Comparison of ENCODE assay signal across 8 cellular contexts in genomic region chr13:33286143-33286542, GRCh38. TPM values are rescaled to one million over a fixed set of nuclear protein-coding genes. Genes with fewer than 3 reads are reported as not detected.
A peak's percentile ranks its signal among the peaks of the same experiment; 100 is the strongest.
DNase-seq lines count a peak whose midpoint lies in the region; ATAC-seq and TF ChIP-seq lines count a peak whose summit lies in the region.

No MANE protein-coding gene starts in this region.

- H3K27ac Mint-ChIP-seq in nephron = peak overlapping the region; percentile 95 to 98 (median 97)

- H3K36me3 ChIP-seq in BE2C (no peaks in the 10 kb centered on the region), endocrine pancreas (ENCODE audit: control insufficient read depth, insufficient read depth, low read length) (no peaks in the 10 kb centered on the region)

- H3K4me3 ChIP-seq in BE2C (ENCODE audit: low read depth, low read length) (peak overlapping the region; percentile 75), endocrine pancreas (ENCODE audit: control insufficient read depth, insufficient read depth, low read length) (peak overlapping the region; percentile 92)

- no peaks in the 10 kb centered on the region for H3K27me3 ChIP-seq in BE2C
- no peaks in the 10 kb centered on the region for H3K27me3 ChIP-seq in endocrine pancreas (ENCODE audit: control insufficient read depth, insufficient read depth, low read length)

- no peaks in the 10 kb centered on the region for H3K9me3 Mint-ChIP-seq in nephron

- no peaks in the 10 kb centered on the region for H3K27me3 Mint-ChIP-seq in nephron (ENCODE audit: low read depth)

- H3K4me1 Mint-ChIP-seq in nephron = peaks cover 65% of the 10 kb centered on the region

- H3K4me1 ChIP-seq in BE2C (no peaks in the 10 kb centered on the region), endocrine pancreas (ENCODE audit: control insufficient read depth, insufficient read depth, low read length) (no peaks in the 10 kb centered on the region)

- TF ChIP-seq CTCF in BE2C (IDR thresholded peaks at IDR 0.05; ENCODE audit: low read depth, low read length) (no peak), nephron (IDR thresholded peaks at IDR 0.05; ENCODE audit: unreplicated experiment in 3 of 3) (no peak)

- DNase-seq in BE2C (no peak), NCI-H748 (lab: John Stamatoyannopoulos, UW; ENCODE audit: unreplicated experiment) (peak; percentile 48), NCI-H187 treated with DMSO at 0.1 percent for 48 hours (lab: John Stamatoyannopoulos, UW) (no peak)

- H3K9me3 ChIP-seq in BE2C = no peaks in the 10 kb centered on the region
- H3K9me3 ChIP-seq in endocrine pancreas (ENCODE audit: control insufficient read depth, low read length) = no peaks in the 10 kb centered on the region

- H3K9ac ChIP-seq in endocrine pancreas (ENCODE audit: control insufficient read depth, insufficient read depth, low read length) = peak overlapping the region; percentile 78

- peak overlapping the region; percentile 87 to 92 (median 91) for H3K4me3 Mint-ChIP-seq in nephron

- ATAC-seq in GM18520 (IDR thresholded peaks at IDR 0.05; ENCODE audit: unreplicated experiment) = no peak
- no peak for ATAC-seq in GM18858 (IDR thresholded peaks at IDR 0.05; ENCODE audit: unreplicated experiment)
- ATAC-seq in GM18873 (IDR thresholded peaks at IDR 0.05; ENCODE audit: low FRiP score, unreplicated experiment) = no peak

- H3K36me3 Mint-ChIP-seq in nephron (ENCODE audit: low read depth) = no peaks in the 10 kb centered on the region

RNA-seq across cellular contexts. Expression of gene STARD13, which starts 0.6 kb away (rescaled TPM):
- polyA plus RNA-seq in BE2C (2012; ENCODE audit: insufficient read depth, insufficient read length, low read depth) = 12.0 TPM
